In the genomic region with DNA sequence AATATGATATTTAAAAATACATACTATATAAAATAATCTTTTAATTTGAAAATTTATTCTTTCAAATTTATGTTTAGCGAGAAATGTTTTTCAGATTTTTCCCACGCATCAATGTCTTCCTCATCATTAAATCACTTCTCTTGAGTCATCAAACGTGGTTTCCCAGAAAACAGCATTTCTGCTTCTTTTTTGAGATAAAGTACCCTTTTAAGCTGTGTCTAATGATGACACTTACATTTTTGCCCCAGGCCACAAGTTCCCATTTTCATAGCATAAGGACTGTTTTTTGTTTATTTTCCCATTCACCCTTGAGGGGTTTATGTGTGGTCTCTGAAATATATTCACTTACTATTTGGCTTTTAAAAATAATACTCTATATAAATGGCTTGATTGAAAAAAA, we compare ENCODE assay signal across 34 cellular contexts.
"Had no signal": no experiment of that assay in that cellular context is flagged by ENCODE, and none has a peak within 500 bp of the region (broad histone marks: within the 10 kb centered on the region; RNA-seq: fewer than 3 reads in every experiment).

No MANE protein-coding gene starts in this region.

- H3K27ac ChIP-seq: adrenal gland, body of pancreas, breast epithelium, PC-9, WERI-Rb-1 had no signal

- DNase-seq: activated CD4-positive, alpha-beta memory T cell treated with anti-CD3 and anti-CD28 coated beads, Interleukin-2, amount 10 ng/mL, durations not matched to agents 7 days and 5 days; activated CD4-positive, alpha-beta T cell treated with anti-CD3 and anti-CD28 coated beads for 1 hour; activated CD4-positive, alpha-beta T cell treated with anti-CD3 and anti-CD28 coated beads for 48 hours; activated CD4-positive, CD25-positive, alpha-beta regulatory T cell; activated gamma-delta T cell treated with Interleukin-2 at 50 U/mL for 16 hours; activated naive CD4-positive, alpha-beta T cell treated with anti-CD3 and anti-CD28 coated beads for 36 hours; activated T-cell treated with anti-CD3 and anti-CD28 coated beads, Interleukin-2, amount 50 U/mL, for 24 hours; adrenal gland; body of pancreas; Karpas-422; KBM-7; MM.1S; NCI-H1092 treated with DMSO at 0.1 percent for 48 hours; NCI-H1417; NCI-H146; NCI-H187; NCI-H2029 treated with DMSO at 0.1 percent for 48 hours; NCI-H2107; NCI-H2171; NCI-H510A; NCI-H526; NCI-H748 treated with DMSO at 0.1 percent for 48 hours; NK-92 treated with Interleukin-12 subunit alpha and Interleukin-12 subunit beta, amount 100 ng/mL, for 24 hours; PC-9; Right ventricle myocardium superior; SW 1271; T-helper 1 cell; T-helper 2 cell; T-helper 9 cell; WERI-Rb-1 had no signal

- H3K36me3 ChIP-seq: adrenal gland, breast epithelium, WERI-Rb-1 had no signal

- H3K27me3 ChIP-seq: adrenal gland, body of pancreas, breast epithelium had no signal

- H3K4me1 ChIP-seq: adrenal gland, body of pancreas, breast epithelium had no signal

- H3K9me3 ChIP-seq: adrenal gland, body of pancreas, breast epithelium had no signal

- FAIRE-seq: astrocyte, RCC 7860 had no signal

- H3K4me3 ChIP-seq: adrenal gland, body of pancreas, breast epithelium, PC-9 had no signal

- ATAC-seq: activated naive CD4-positive, alpha-beta T cell treated with anti-CD3 and anti-CD28 coated beads, Interleukin-2, amount 50 U/mL, for 72 hours; body of pancreas had no signal
